ENCODE assay signal across 9 cellular contexts in genomic region chr13:45511310-45512147, GRCh38. TPM values are rescaled to one million over a fixed set of nuclear protein-coding genes. Genes with fewer than 3 reads are reported as not detected.
A peak's percentile ranks its signal among the peaks of the same experiment; 100 is the strongest.
DNase-seq lines count a peak whose midpoint lies in the region; ATAC-seq and TF ChIP-seq lines count a peak whose summit lies in the region.
"Had no signal": no experiment of that assay in that cellular context is flagged by ENCODE, and none has a peak within 500 bp of the region (broad histone marks: within the 10 kb centered on the region; RNA-seq: fewer than 3 reads in every experiment).

No MANE protein-coding gene starts in this region.

- TF ChIP-seq CTCF in heart right ventricle (IDR thresholded peaks at IDR 0.05): peak; percentile 75 to 93 (median 89)

- ATAC-seq in HG02885 (IDR thresholded peaks at IDR 0.05; ENCODE audit: poor library complexity, unreplicated experiment) (peak; percentile 56), heart right ventricle (peak in 7 of 8 donors; percentile 52 to 72 (median 66))

- intact Hi-C loops in heart right ventricle (cut with DNase I): loop anchor here in 2 of 10 donors (5.0 to 10.0 kb wide), 2 partner anchors 651 to 653 kb away; no protein-coding TSS in a partner anchor

- peak overlapping the region in 1 of 10 donors; percentile 21 for H3K27ac ChIP-seq in heart right ventricle
- H3K27ac ChIP-seq: BLaER1 treated with 17β-estradiol and CSF1 and Interleukin-3, amounts not matched to agents 10 nM and 100 nM had no signal

- H3K27me3 ChIP-seq in adipocyte (replicated peaks; ENCODE audit: control insufficient read depth, insufficient read depth, low read length) (no peaks in the 10 kb centered on the region), heart right ventricle (no peaks in the 10 kb centered on the region)
- H3K27me3 ChIP-seq: BLaER1 treated with 17β-estradiol and CSF1 and Interleukin-3, amounts not matched to agents 10 nM and 100 nM had no signal

- H3K4me3 ChIP-seq in adipocyte (ENCODE audit: low read length): no peak overlapping the region
- no peak overlapping the region for H3K4me3 ChIP-seq in heart right ventricle
- H3K4me3 ChIP-seq: BLaER1 treated with 17β-estradiol and CSF1 and Interleukin-3, amounts not matched to agents 10 nM and 100 nM had no signal

- DNase-seq in NCI-H524 (lab: John Stamatoyannopoulos, UW): peak; percentile 41 to 70
- no peak for DNase-seq in NCI-H524 treated with DMSO at 0.1 percent for 48 hours (lab: John Stamatoyannopoulos, UW)
- peak; percentile 71 for DNase-seq in NCI-H748 (lab: John Stamatoyannopoulos, UW; ENCODE audit: unreplicated experiment)
- peak; percentile 89 for DNase-seq in adipocyte (ENCODE audit: low read depth)
- DNase-seq in heart right ventricle: peak in 1 of 2 donors; percentile 25
- peak; percentile 84 for DNase-seq in renal cortical epithelial cell (ENCODE audit: low read depth)
- DNase-seq in GOT3 (lab: John Stamatoyannopoulos, UW): no peak

- no peaks in the 10 kb centered on the region for H3K9me3 ChIP-seq in adipocyte (ENCODE audit: control insufficient read depth, low read length)
- H3K9me3 ChIP-seq in heart right ventricle: no peaks in the 10 kb centered on the region
- H3K9me3 ChIP-seq: BLaER1 treated with 17β-estradiol and CSF1 and Interleukin-3, amounts not matched to agents 10 nM and 100 nM had no signal

- 65 to 68% methylated on average over 3 of the region's 3 CpGs for WGBS in heart right ventricle, 2 donors

- peaks cover 81% of the 10 kb centered on the region for H3K36me3 ChIP-seq in adipocyte (ENCODE audit: control insufficient read depth, insufficient read depth, low read length, severe bottlenecking)
- peaks cover 0 to 96% (median 64%) of the 10 kb centered on the region in 9 donors for H3K36me3 ChIP-seq in heart right ventricle

- no peaks in the 10 kb centered on the region for H3K4me1 ChIP-seq in adipocyte (ENCODE audit: control insufficient read depth, insufficient read depth, low read length)
- H3K4me1 ChIP-seq in heart right ventricle: peaks cover 0 to 8% (median 0%) of the 10 kb centered on the region in 9 donors

- no peak overlapping the region for H3K9ac ChIP-seq in adipocyte (ENCODE audit: low read length)
- H3K9ac ChIP-seq: BLaER1 treated with 17β-estradiol and CSF1 and Interleukin-3, amounts not matched to agents 10 nM and 100 nM had no signal

RNA-seq across cellular contexts. Expression of gene COG3, which starts 46.8 kb away (rescaled TPM):
- total RNA-seq in heart right ventricle (10 to 100 TPM; 12.3 to 18.0 (median 15.8) TPM), renal cortical epithelial cell (35.4 and 42.2 TPM in 2 replicates)
- polyA plus RNA-seq in heart right ventricle: 10 to 100 TPM in 1 of 2 donors, 1 to 10 TPM in 1; 9.9 to 14.6 TPM

Comparison
In these comparisons a context has a peak if more than half of its experiments do, and no peak if none do; other contexts are left out.
1. DNase-seq: peak in NCI-H524 (2 of 2), NCI-H748 (single experiment), adipocyte (single experiment) and renal cortical epithelial cell (single experiment); none in NCI-H524 treated with DMSO at 0.1 percent for 48 hours (single experiment) and GOT3 (single experiment).